In the genomic region with DNA sequence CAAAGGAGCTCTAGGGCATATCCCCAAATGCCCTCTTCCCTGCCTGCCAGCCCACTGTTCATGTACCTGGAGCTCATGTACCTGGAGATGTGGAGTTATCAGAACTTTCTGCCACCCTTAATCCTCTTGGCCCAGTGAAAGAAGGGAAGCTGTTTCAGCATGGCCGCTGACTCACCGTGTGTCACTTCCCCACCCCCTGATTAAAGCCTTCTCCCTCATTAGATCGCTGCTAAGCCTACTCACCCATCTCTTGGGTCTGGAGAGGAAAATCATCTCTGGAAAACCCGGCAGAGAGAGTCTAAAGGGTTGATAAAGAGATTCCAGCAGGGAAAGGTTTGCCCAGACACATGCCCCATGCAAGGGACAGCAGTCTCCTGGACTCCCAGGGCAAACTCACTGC, we compare ENCODE assay signal across 9 cellular contexts. TPM values are rescaled to one million over a fixed set of nuclear protein-coding genes. Genes with fewer than 3 reads are reported as not detected.
DNase-seq lines count a peak whose midpoint lies in the region; ATAC-seq and TF ChIP-seq lines count a peak whose summit lies in the region.
"Had no signal": no experiment of that assay in that cellular context is flagged by ENCODE, and none has a peak within 500 bp of the region (broad histone marks: within the 10 kb centered on the region; RNA-seq: fewer than 3 reads in every experiment).

No MANE protein-coding gene starts in this region.

- no peaks in the 10 kb centered on the region for H3K9me3 ChIP-seq in BLaER1 treated with 17β-estradiol and CSF1 and Interleukin-3, amounts not matched to agents 10 nM and 100 nM (replicated peaks in 1 of 11)
- no peaks in the 10 kb centered on the region for H3K9me3 ChIP-seq in HUES48 (ENCODE audit: control insufficient read depth, insufficient read depth, low read length)
- H3K9me3 ChIP-seq in SJCRH30 (replicated peaks) = no peaks in the 10 kb centered on the region

- peaks cover 0 to 16% (median 6%) of the 10 kb centered on the region in 11 experiments; a peak in 10 of 22 replicates for H4K20me1 ChIP-seq in BLaER1 treated with 17β-estradiol and CSF1 and Interleukin-3, amounts not matched to agents 10 nM and 100 nM

- H3K4me1 ChIP-seq in BLaER1 treated with 17β-estradiol and CSF1 and Interleukin-3, amounts not matched to agents 10 nM and 100 nM = peaks cover 87 to 98% (median 97%) of the 10 kb centered on the region in 10 experiments
- H3K4me1 ChIP-seq in HUES48 (ENCODE audit: control insufficient read depth, insufficient read depth, low read length) = peaks cover 11% of the 10 kb centered on the region
- H3K4me1 ChIP-seq in SJCRH30 = peaks cover 51% of the 10 kb centered on the region

- H3K4me3 ChIP-seq in BLaER1 treated with 17β-estradiol and CSF1 and Interleukin-3, amounts not matched to agents 10 nM and 100 nM = peak overlapping the region in 1 of 10 experiments; percentile 10; a peak in 1 of 20 replicates
- H3K4me3 ChIP-seq in HUES48 (ENCODE audit: low read depth, low read length) = no peak overlapping the region
- H3K4me3 ChIP-seq in SJCRH30 = no peak overlapping the region

- TF ChIP-seq CTCF in natural killer cell (IDR thresholded peaks at IDR 0.05) = no peak

- H3K9me3 Mint-ChIP-seq in natural killer cell = no peaks in the 10 kb centered on the region
- H3K9me3 Mint-ChIP-seq: stimulated activated naive CD8-positive, alpha-beta T cell treated with anti-CD3 and anti-CD28 coated beads, Interleukin-15, Interleukin-2, amounts not matched to agents 100 ng/mL and 50 ng/mL, for 24 hours had no signal

- peaks cover 80 to 86% of the 10 kb centered on the region in 2 donors for H3K4me1 Mint-ChIP-seq in natural killer cell

- H3K9ac ChIP-seq in BLaER1 treated with 17β-estradiol and CSF1 and Interleukin-3, amounts not matched to agents 10 nM and 100 nM = peak overlapping the region in 2 of 11 experiments; percentile 8 to 42; a peak in 3 of 22 replicates
- no peak overlapping the region for H3K9ac ChIP-seq in HUES48 (ENCODE audit: low read depth, low read length)

- peak overlapping the region; percentile 54 to 91 for H3K27ac Mint-ChIP-seq in natural killer cell
- H3K27ac Mint-ChIP-seq: stimulated activated naive CD8-positive, alpha-beta T cell treated with anti-CD3 and anti-CD28 coated beads, Interleukin-15, Interleukin-2, amounts not matched to agents 100 ng/mL and 50 ng/mL, for 24 hours had no signal

- no peaks in the 10 kb centered on the region for H3K36me3 ChIP-seq in BLaER1 treated with 17β-estradiol and CSF1 and Interleukin-3, amounts not matched to agents 10 nM and 100 nM
- H3K36me3 ChIP-seq in HUES48 (ENCODE audit: control insufficient read depth, insufficient read depth, low read length) (no peaks in the 10 kb centered on the region), SJCRH30 (no peaks in the 10 kb centered on the region)

- DNase-seq in amniotic stem cell (lab: John Stamatoyannopoulos, UW) (peak; percentile 71), natural killer cell (no peak), NCI-H1436 treated with DMSO at 0.1 percent for 48 hours (lab: John Stamatoyannopoulos, UW) (no peak), DMS 273 treated with DMSO at 0.1 percent for 48 hours (lab: John Stamatoyannopoulos, UW) (no peak), T-helper 1 cell (no peak), SJCRH30 (no peak)

- H3K4me2 ChIP-seq in BLaER1 treated with 17β-estradiol and CSF1 and Interleukin-3, amounts not matched to agents 10 nM and 100 nM = peak overlapping the region; percentile 74 to 98 (median 96)

- peak overlapping the region in 10 of 11 experiments; percentile 16 to 77 (median 74); a peak in 17 of 22 replicates for H3K27ac ChIP-seq in BLaER1 treated with 17β-estradiol and CSF1 and Interleukin-3, amounts not matched to agents 10 nM and 100 nM
- H3K27ac ChIP-seq in HUES48 (ENCODE audit: low read depth, low read length) (peak overlapping the region; percentile 77), SJCRH30 (no peak overlapping the region)

- no peak for ATAC-seq in natural killer cell

- intact Hi-C loops in natural killer cell (cut with micrococcal nuclease) = loop anchor here (2.0 to 10.0 kb wide), 3 partner anchors 96 to 678 kb away; a partner anchor contains a TSS

- H3K27me3 ChIP-seq in BLaER1 treated with 17β-estradiol and CSF1 and Interleukin-3, amounts not matched to agents 10 nM and 100 nM = peaks cover 9 to 23% (median 20%) of the 10 kb centered on the region in 11 experiments
- H3K27me3 ChIP-seq in HUES48 (ENCODE audit: control insufficient read depth, insufficient read depth, low read length) = peaks cover 9% of the 10 kb centered on the region
- no peaks in the 10 kb centered on the region for H3K27me3 ChIP-seq in SJCRH30

- no peaks in the 10 kb centered on the region for H3K36me3 Mint-ChIP-seq in natural killer cell

- no peaks in the 10 kb centered on the region for H3K27me3 Mint-ChIP-seq in natural killer cell (ENCODE audit: low read depth in 2 of 2)

- no peak overlapping the region for H3K4me3 Mint-ChIP-seq in natural killer cell
- H3K4me3 Mint-ChIP-seq: stimulated activated naive CD8-positive, alpha-beta T cell treated with anti-CD3 and anti-CD28 coated beads, Interleukin-15, Interleukin-2, amounts not matched to agents 100 ng/mL and 50 ng/mL, for 24 hours had no signal

RNA-seq across cellular contexts. Expression of a gene that starts 4.5 kb away (rescaled TPM):
- total RNA-seq in natural killer cell = 1 to 10 TPM; 2.1 to 3.7 (median 3.0) TPM
- 0.61 and 0.84 TPM in 2 replicates for total RNA-seq in SJCRH30 (2014; rRNA removed; shearing (Covaris generic))
